ENCODE assay signal across 13 cellular contexts in the genomic region with DNA sequence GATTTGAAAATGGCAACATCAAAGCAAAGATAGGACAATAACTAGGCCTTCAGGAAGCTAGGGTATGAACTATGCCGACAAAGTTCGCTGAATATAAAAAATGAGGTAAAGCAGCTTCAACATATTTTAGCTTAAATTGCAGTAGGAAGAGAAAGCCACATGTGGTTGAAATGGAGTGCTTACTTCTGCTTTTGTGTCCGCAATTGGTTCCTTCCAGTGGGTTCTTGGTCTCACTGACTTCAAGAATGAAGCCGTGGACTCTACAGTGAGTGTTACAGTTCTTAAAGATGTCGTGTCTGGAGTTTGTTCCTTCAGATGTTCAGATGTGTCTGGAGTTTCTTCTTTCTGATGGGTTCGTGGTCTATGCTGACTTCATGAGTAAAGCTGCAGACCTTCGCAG.
DNase-seq lines count a peak whose midpoint lies in the region; ATAC-seq lines count a peak whose summit lies in the region.
"Had no signal": no experiment of that assay in that cellular context is flagged by ENCODE, and none has a peak within 500 bp of the region (broad histone marks: within the 10 kb centered on the region; RNA-seq: fewer than 3 reads in every experiment).

No MANE protein-coding gene starts in this region.

- peaks cover 21% of the 10 kb centered on the region for H3K27me3 Mint-ChIP-seq in stimulated activated naive CD8-positive, alpha-beta T cell treated with anti-CD3 and anti-CD28 coated beads, Interleukin-15, amount 100 ng/mL, for 72 hours

- H3K4me3 Mint-ChIP-seq in stimulated activated naive CD8-positive, alpha-beta T cell treated with anti-CD3 and anti-CD28 coated beads, Interleukin-15, amount 100 ng/mL, for 72 hours, result no peak overlapping the region

- no peaks in the 10 kb centered on the region for H3K4me1 Mint-ChIP-seq in stimulated activated naive CD8-positive, alpha-beta T cell treated with anti-CD3 and anti-CD28 coated beads, Interleukin-15, amount 100 ng/mL, for 72 hours

- peak; percentile 97 for ATAC-seq in GM19328 (IDR thresholded peaks at IDR 0.05; ENCODE audit: unreplicated experiment)
- ATAC-seq in HG02840 (IDR thresholded peaks at IDR 0.05; ENCODE audit: low FRiP score, unreplicated experiment), result peak; percentile 90
- peak; percentile 97 for ATAC-seq in HG03575 (IDR thresholded peaks at IDR 0.05; ENCODE audit: extremely low read depth, insufficient number of reproducible peaks, low FRiP score, unreplicated experiment)
- no peak for ATAC-seq in stimulated activated naive CD8-positive, alpha-beta T cell treated with anti-CD3 and anti-CD28 coated beads, Interleukin-15, amount 100 ng/mL, for 72 hours

- no peaks in the 10 kb centered on the region for H3K9me3 Mint-ChIP-seq in stimulated activated naive CD8-positive, alpha-beta T cell treated with anti-CD3 and anti-CD28 coated beads, Interleukin-15, amount 100 ng/mL, for 72 hours

- DNase-seq in AML-193 (lab: John Stamatoyannopoulos, UW) (peak; percentile 9 to 41), midbrain (lab: John Stamatoyannopoulos, UW) (no peak), activated gamma-delta T cell (lab: John Stamatoyannopoulos, UW) (no peak)
- DNase-seq in stimulated activated naive CD8-positive, alpha-beta T cell treated with anti-CD3 and anti-CD28 coated beads, Interleukin-15, amount 100 ng/mL, for 72 hours, result no peak
- no peak for DNase-seq in activated CD4-positive, CD25-positive, alpha-beta regulatory T cell (lab: John Stamatoyannopoulos, UW)
- DNase-seq: 8988T; activated CD4-positive, alpha-beta T cell treated with anti-CD3 and anti-CD28 coated beads, Interleukin-2, amount 50 U/mL, for 48 hours; amniotic stem cell; NCI-H1694; stimulated activated CD4-positive, alpha-beta T cell treated with anti-CD3 and anti-CD28 coated beads, Interleukin-4, amount 100 ng/mL, for 4 hours had no signal

- no peak overlapping the region for H3K27ac Mint-ChIP-seq in stimulated activated naive CD8-positive, alpha-beta T cell treated with anti-CD3 and anti-CD28 coated beads, Interleukin-15, amount 100 ng/mL, for 72 hours

Comparison
In these comparisons a context has a peak if more than half of its experiments do, and no peak if none do; other contexts are left out.
1. DNase-seq: peak in AML-193 (2 of 2); none in stimulated activated naive CD8-positive, alpha-beta T cell treated with anti-CD3 and anti-CD28 coated beads, Interleukin-15, amount 100 ng/mL, for 72 hours (0 of 2), midbrain (single experiment), activated CD4-positive, CD25-positive, alpha-beta regulatory T cell (0 of 4) and activated gamma-delta T cell (single experiment).